ENCODE assay signal across 2 cellular contexts in the genomic region with DNA sequence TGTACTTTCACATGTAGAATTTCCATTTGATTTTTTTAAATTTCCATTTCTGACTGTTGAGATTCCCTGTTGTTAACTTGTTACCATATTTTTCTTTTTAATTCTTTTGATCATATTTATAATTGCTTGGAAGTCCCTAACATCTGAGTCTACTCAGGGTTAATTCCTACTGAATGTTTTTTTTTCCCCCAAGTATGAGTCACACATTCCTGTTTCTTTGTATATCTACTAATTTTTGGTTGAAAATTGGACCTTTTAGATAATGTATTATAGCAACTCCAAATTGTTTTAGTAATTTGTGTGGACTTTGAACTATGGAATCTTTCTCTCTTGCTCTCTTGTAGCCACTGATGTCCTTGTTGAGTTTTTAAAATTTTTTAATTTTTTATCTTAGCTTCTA.
A peak's percentile ranks its signal among the peaks of the same experiment; 100 is the strongest.
TF ChIP-seq lines count a peak whose summit lies in the region.

No MANE protein-coding gene starts in this region.

TF ChIP-seq in SK-N-SH, 30 proteins besides CTCF, POLR2A, EP300 and RAD21:
- TF ChIP-seq, protein P1, sequence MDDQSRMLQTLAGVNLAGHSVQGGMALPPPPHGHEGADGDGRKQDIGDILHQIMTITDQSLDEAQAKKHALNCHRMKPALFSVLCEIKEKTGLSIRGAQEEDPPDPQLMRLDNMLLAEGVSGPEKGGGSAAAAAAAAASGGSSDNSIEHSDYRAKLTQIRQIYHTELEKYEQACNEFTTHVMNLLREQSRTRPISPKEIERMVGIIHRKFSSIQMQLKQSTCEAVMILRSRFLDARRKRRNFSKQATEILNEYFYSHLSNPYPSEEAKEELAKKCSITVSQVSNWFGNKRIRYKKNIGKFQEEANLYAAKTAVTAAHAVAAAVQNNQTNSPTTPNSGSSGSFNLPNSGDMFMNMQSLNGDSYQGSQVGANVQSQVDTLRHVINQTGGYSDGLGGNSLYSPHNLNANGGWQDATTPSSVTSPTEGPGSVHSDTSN (IDR thresholded peaks at IDR 0.05) = no peak
- TF ChIP-seq JUND (IDR thresholded peaks at IDR 0.05) (peak; percentile 53), TCF12 (IDR thresholded peaks at IDR 0.05) (peak; percentile 36), FOSL2 (IDR thresholded peaks at IDR 0.05; ENCODE audit: borderline replicate concordance, low read depth) (peak; percentile 65; the same call in 1 of the 2 replicates), NFIC (IDR thresholded peaks at IDR 0.05; ENCODE audit: borderline replicate concordance) (no peak)

TF ChIP-seq in endothelial cell of umbilical vein, 7 proteins besides CTCF, POLR2A, EP300 and RAD21:
- TF ChIP-seq, protein P2, sequence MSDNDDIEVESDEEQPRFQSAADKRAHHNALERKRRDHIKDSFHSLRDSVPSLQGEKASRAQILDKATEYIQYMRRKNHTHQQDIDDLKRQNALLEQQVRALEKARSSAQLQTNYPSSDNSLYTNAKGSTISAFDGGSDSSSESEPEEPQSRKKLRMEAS (IDR thresholded peaks at IDR 0.05; ENCODE audit: insufficient read depth, insufficient read length) = no peak
- TF ChIP-seq MYC (IDR thresholded peaks at IDR 0.05; ENCODE audit: low read depth, low read length) = no peak
- TF ChIP-seq FOS (IDR thresholded peaks at IDR 0.05; ENCODE audit: borderline replicate concordance, insufficient read depth, low read length) = peak; percentile 90
- no peak for TF ChIP-seq GATA2 (IDR thresholded peaks at IDR 0.05; ENCODE audit: insufficient read depth, insufficient read length, low read depth, low read length)
- TF ChIP-seq POLR2AphosphoS5 (IDR thresholded peaks at IDR 0.05; ENCODE audit: insufficient read depth, low read depth, low read length) = no peak
- peak; percentile 44 for TF ChIP-seq JUN (IDR thresholded peaks at IDR 0.05; ENCODE audit: borderline replicate concordance, insufficient read depth, insufficient read length, low read depth)
- TF ChIP-seq EZH2 (IDR thresholded peaks at IDR 0.05; ENCODE audit: borderline replicate concordance, low read depth, low read length, severe bottlenecking) = no peak
